ENCODE assay signal across 7 cellular contexts in genomic region chr11:10490398-10491232, GRCh38. TPM values are rescaled to one million over a fixed set of nuclear protein-coding genes. Genes with fewer than 3 reads are reported as not detected.
DNase-seq lines count a peak whose midpoint lies in the region; ATAC-seq and TF ChIP-seq lines count a peak whose summit lies in the region.

No MANE protein-coding gene starts in this region.

- intact Hi-C loops in left ventricle myocardium superior (cut with micrococcal nuclease): no loop called here

- no peak for TF ChIP-seq CTCF in retinal pigment epithelial cell (conservative IDR thresholded peaks at IDR 0.05; ENCODE audit: low read depth, low read length)

- peak; percentile 38 for DNase-seq in HT-29 (ENCODE audit: low spot score)
- DNase-seq in anterior cingulate cortex (lab: John Stamatoyannopoulos, UW): peak in 53 of 58 donors; percentile 15 to 94 (median 71)
- peak; percentile 66 for DNase-seq in left ventricle myocardium superior
- peak; percentile 62 for DNase-seq in retinal pigment epithelial cell (ENCODE audit: low read depth)
- DNase-seq in HUDEP-2 (lab: John Stamatoyannopoulos, UW; ENCODE audit: unreplicated experiment in 76 of 76): no peak

- no peak overlapping the region for H3K4me3 ChIP-seq in retinal pigment epithelial cell (ENCODE audit: low read length)

- ATAC-seq in left ventricle myocardium superior (peak; percentile 91), GM19351 (IDR thresholded peaks at IDR 0.05; ENCODE audit: unreplicated experiment) (no peak), HG03108 (IDR thresholded peaks at IDR 0.05; ENCODE audit: unreplicated experiment) (no peak)

RNA-seq across cellular contexts. Expression of gene AMPD3, which starts 35.6 kb away (rescaled TPM):
- total RNA-seq in HT-29 (2014; rRNA removed; shearing (Covaris generic)): 6.3 and 10.4 TPM in 2 replicates
- 3.7 TPM for total RNA-seq in left ventricle myocardium superior

RNA-seq across cellular contexts. Expression of gene RNF141, which starts 50.4 kb away (rescaled TPM):
- total RNA-seq in HT-29 (2014; rRNA removed; shearing (Covaris generic)): 10.1 and 11.7 TPM in 2 replicates
- 34.1 TPM for total RNA-seq in left ventricle myocardium superior

Comparison
In these comparisons a context has a peak if more than half of its experiments do, and no peak if none do; other contexts are left out.
1. DNase-seq: peak in HT-29 (single experiment), anterior cingulate cortex (53 of 58), left ventricle myocardium superior (single experiment) and retinal pigment epithelial cell (single experiment); none in HUDEP-2 (0 of 76).